Comparison of ENCODE assay signal across 15 cellular contexts in genomic region chr11:2527621-2528291, GRCh38.
DNase-seq lines count a peak whose midpoint lies in the region; ATAC-seq and TF ChIP-seq lines count a peak whose summit lies in the region.
"Had no signal": no experiment of that assay in that cellular context is flagged by ENCODE, and none has a peak within 500 bp of the region (broad histone marks: within the 10 kb centered on the region; RNA-seq: fewer than 3 reads in every experiment).

No MANE protein-coding gene starts in this region.

- peaks cover 38% of the 10 kb centered on the region for H3K4me1 Mint-ChIP-seq in activated naive CD4-positive, alpha-beta T cell treated with anti-CD3 and anti-CD28 coated beads, Interleukin-2, amount 10 ng/mL, durations not matched to agents 7 days and 5 days
- H3K4me1 Mint-ChIP-seq in stimulated activated effector memory CD8-positive, alpha-beta T cell treated with anti-CD3 and anti-CD28 coated beads, Interleukin-12 subunit alpha, Interleukin-12 subunit beta, amount 100 ng/mL, for 72 hours: peaks cover 17% of the 10 kb centered on the region

- intact Hi-C loops in dorsolateral prefrontal cortex (cut with DNase I) (loop anchor here in 1 of 2 donors (5.0 kb wide), 1 partner anchor 220 kb away; no protein-coding TSS in a partner anchor), uterus (cut with DNase I; ENCODE audit: low total_unique reads) (no loop called here)

- H3K9me3 ChIP-seq in mucosa of rectum (ENCODE audit: control insufficient read depth in 2 of 2, low read length in 2 of 2) (no peaks in the 10 kb centered on the region), uterus (no peaks in the 10 kb centered on the region)
- H3K9me3 ChIP-seq: tibial nerve had no signal

- H3K27me3 ChIP-seq in dorsolateral prefrontal cortex: peaks cover 0 to 27% (median 0%) of the 10 kb centered on the region in 45 donors
- no peaks in the 10 kb centered on the region for H3K27me3 ChIP-seq in mucosa of rectum (ENCODE audit: control insufficient read depth in 2 of 2, insufficient read depth in 2 of 2, low read length in 2 of 2)
- no peaks in the 10 kb centered on the region for H3K27me3 ChIP-seq in uterus
- H3K27me3 ChIP-seq: tibial nerve had no signal

- no peak overlapping the region for H3K4me3 Mint-ChIP-seq in activated naive CD4-positive, alpha-beta T cell treated with anti-CD3 and anti-CD28 coated beads, Interleukin-2, amount 10 ng/mL, durations not matched to agents 7 days and 5 days
- no peak overlapping the region for H3K4me3 Mint-ChIP-seq in stimulated activated effector memory CD8-positive, alpha-beta T cell treated with anti-CD3 and anti-CD28 coated beads, Interleukin-12 subunit alpha, Interleukin-12 subunit beta, amount 100 ng/mL, for 72 hours

- H3K9ac ChIP-seq in mucosa of rectum (ENCODE audit: low read depth in 1 of 2, low read length in 2 of 2): peak overlapping the region in 1 of 2 donors; percentile 58

- H3K36me3 ChIP-seq in mucosa of rectum (ENCODE audit: control insufficient read depth in 2 of 2, insufficient read depth in 2 of 2, low read length in 2 of 2) (peaks cover 0 to 7% of the 10 kb centered on the region in 2 donors), uterus (no peaks in the 10 kb centered on the region)
- H3K36me3 ChIP-seq: tibial nerve had no signal

- H3K27ac ChIP-seq in dorsolateral prefrontal cortex (no peak overlapping the region), mucosa of rectum (ENCODE audit: low read depth in 2 of 2, low read length in 2 of 2) (peak overlapping the region; percentile 74 to 81), uterus (no peak overlapping the region)

- no peak for TF ChIP-seq CTCF in dorsolateral prefrontal cortex (IDR thresholded peaks at IDR 0.05 in 54 of 56, conservative IDR thresholded peaks at IDR 0.05 in 2 of 56; ENCODE audit: low read depth in 1 of 56, partially characterized antibody in 56 of 56)
- no peak for TF ChIP-seq CTCF in uterus (IDR thresholded peaks at IDR 0.05)

- CTCF ChIA-PET in activated naive CD4-positive, alpha-beta T cell treated with anti-CD3 and anti-CD28 coated beads, Interleukin-2, amount 10 ng/mL, durations not matched to agents 7 days and 5 days (lab: Charles Lee): interaction anchor here (0.6 to 7.3 kb wide), 4 partner anchors 103 to 366 kb away, joined by 3 to 185 read pairs (median 4); no protein-coding TSS in a partner anchor

- H3K4me1 ChIP-seq in mucosa of rectum (ENCODE audit: control insufficient read depth in 2 of 2, insufficient read depth in 2 of 2, low read length in 2 of 2) (peaks cover 29 to 37% of the 10 kb centered on the region in 2 donors), uterus (no peaks in the 10 kb centered on the region)

- DNase-seq in activated naive CD4-positive, alpha-beta T cell treated with anti-CD3 and anti-CD28 coated beads, Interleukin-2, amount 10 ng/mL, durations not matched to agents 7 days and 5 days: peak; percentile 21
- DNase-seq in activated naive CD4-positive, alpha-beta T cell treated with Interleukin-2 at 50 U/mL for 16 hours: no peak
- DNase-seq in dorsolateral prefrontal cortex: peak in 9 of 10 donors; percentile 1 to 40 (median 23)
- DNase-seq in uterus: peak; percentile 13 to 14
- no peak for DNase-seq in stimulated activated effector memory CD8-positive, alpha-beta T cell treated with anti-CD3 and anti-CD28 coated beads, Interleukin-12 subunit alpha, Interleukin-12 subunit beta, amount 100 ng/mL, for 72 hours (ENCODE audit: low spot score in 2 of 2)
- no peak for DNase-seq in hepatic stellate cell (ENCODE audit: low spot score)
- DNase-seq: ACHN, foreskin fibroblast, NCI-H1436, NCI-H524 treated with DMSO at 0.1 percent for 48 hours, T1000 had no signal

- H3K4me3 ChIP-seq in dorsolateral prefrontal cortex (no peak overlapping the region), mucosa of rectum (ENCODE audit: low read length in 2 of 2) (peak overlapping the region in 1 of 2 donors; percentile 28), uterus (no peak overlapping the region)
- H3K4me3 ChIP-seq: smooth muscle cell had no signal

- TF ChIP-seq POLR2A in uterus (IDR thresholded peaks at IDR 0.05): no peak

- H3K27ac Mint-ChIP-seq in activated naive CD4-positive, alpha-beta T cell treated with anti-CD3 and anti-CD28 coated beads, Interleukin-2, amount 10 ng/mL, durations not matched to agents 7 days and 5 days: no peak overlapping the region
- H3K27ac Mint-ChIP-seq in stimulated activated effector memory CD8-positive, alpha-beta T cell treated with anti-CD3 and anti-CD28 coated beads, Interleukin-12 subunit alpha, Interleukin-12 subunit beta, amount 100 ng/mL, for 72 hours: no peak overlapping the region

- peaks cover 2% of the 10 kb centered on the region for H3K27me3 Mint-ChIP-seq in activated naive CD4-positive, alpha-beta T cell treated with anti-CD3 and anti-CD28 coated beads, Interleukin-2, amount 10 ng/mL, durations not matched to agents 7 days and 5 days

- no peaks in the 10 kb centered on the region for H3K36me3 Mint-ChIP-seq in activated naive CD4-positive, alpha-beta T cell treated with anti-CD3 and anti-CD28 coated beads, Interleukin-2, amount 10 ng/mL, durations not matched to agents 7 days and 5 days
- H3K36me3 Mint-ChIP-seq in stimulated activated effector memory CD8-positive, alpha-beta T cell treated with anti-CD3 and anti-CD28 coated beads, Interleukin-12 subunit alpha, Interleukin-12 subunit beta, amount 100 ng/mL, for 72 hours: no peaks in the 10 kb centered on the region

- ATAC-seq in HG02763 (IDR thresholded peaks at IDR 0.05; ENCODE audit: unreplicated experiment): no peak
- no peak for ATAC-seq in stimulated activated effector memory CD8-positive, alpha-beta T cell treated with anti-CD3 and anti-CD28 coated beads, Interleukin-12 subunit alpha, Interleukin-12 subunit beta, amount 100 ng/mL, for 72 hours

- H3K9me3 Mint-ChIP-seq in activated naive CD4-positive, alpha-beta T cell treated with anti-CD3 and anti-CD28 coated beads, Interleukin-2, amount 10 ng/mL, durations not matched to agents 7 days and 5 days: no peaks in the 10 kb centered on the region
- H3K9me3 Mint-ChIP-seq in stimulated activated effector memory CD8-positive, alpha-beta T cell treated with anti-CD3 and anti-CD28 coated beads, Interleukin-12 subunit alpha, Interleukin-12 subunit beta, amount 100 ng/mL, for 72 hours: no peaks in the 10 kb centered on the region

Comparison
In these comparisons a context has a peak if more than half of its experiments do, and no peak if none do; other contexts are left out.
1. DNase-seq: peak in activated naive CD4-positive, alpha-beta T cell treated with anti-CD3 and anti-CD28 coated beads, Interleukin-2, amount 10 ng/mL, durations not matched to agents 7 days and 5 days (single experiment), dorsolateral prefrontal cortex (9 of 10) and uterus (2 of 2); none in activated naive CD4-positive, alpha-beta T cell treated with Interleukin-2 at 50 U/mL for 16 hours (single experiment), stimulated activated effector memory CD8-positive, alpha-beta T cell treated with anti-CD3 and anti-CD28 coated beads, Interleukin-12 subunit alpha, Interleukin-12 subunit beta, amount 100 ng/mL, for 72 hours (0 of 2) and hepatic stellate cell (single experiment).
2. H3K27ac ChIP-seq: peak in mucosa of rectum (2 of 2); none in dorsolateral prefrontal cortex (0 of 59) and uterus (0 of 2).